19 cellular contexts compared by ENCODE assay signal in genomic region chr7:101874028-101874427, GRCh38. TPM values are rescaled to one million over a fixed set of nuclear protein-coding genes. Genes with fewer than 3 reads are reported as not detected.
DNase-seq lines count a peak whose midpoint lies in the region; ATAC-seq and TF ChIP-seq lines count a peak whose summit lies in the region.
"Had no signal": no experiment of that assay in that cellular context is flagged by ENCODE, and none has a peak within 500 bp of the region (broad histone marks: within the 10 kb centered on the region; RNA-seq: fewer than 3 reads in every experiment).

No MANE protein-coding gene starts in this region.

- H3K36me3 Mint-ChIP-seq in WTC11, result no peaks in the 10 kb centered on the region
- no peaks in the 10 kb centered on the region for H3K36me3 Mint-ChIP-seq in activated CD4-positive, alpha-beta memory T cell treated with anti-CD3 and anti-CD28 coated beads for 36 hours
- H3K36me3 Mint-ChIP-seq: memory B cell had no signal

- peaks cover 86% of the 10 kb centered on the region for H3K79me2 ChIP-seq in GM23248 (ENCODE audit: insufficient read depth)

- 75 to 85% methylated on average over 5 of the region's 5 CpGs for WGBS in GM23248 (ENCODE audit: low coverage in 1 of 2, low lambda C conversion rate in 2 of 2, missing lambda C conversion rate in 2 of 2), 2 experiments

- H3K27ac ChIP-seq in GM23248, result no peak overlapping the region
- no peak overlapping the region for H3K27ac ChIP-seq in skeletal muscle tissue (ENCODE audit: low read depth, low read length)
- H3K27ac ChIP-seq: C4-2B had no signal

- H3K9me2 ChIP-seq in GM23248 (ENCODE audit: insufficient read depth), result no peaks in the 10 kb centered on the region

- H3K9me3 ChIP-seq in GM23248 (ENCODE audit: low read depth) (no peaks in the 10 kb centered on the region), skeletal muscle tissue (ENCODE audit: control insufficient read depth in 3 of 3, low read length in 3 of 3) (no peaks in the 10 kb centered on the region)

- no peaks in the 10 kb centered on the region for H3F3A ChIP-seq in GM23248 (ENCODE audit: insufficient read depth)

- H3K4me2 ChIP-seq in GM23248 (ENCODE audit: unreplicated experiment), result no peak overlapping the region

- peak overlapping the region; percentile 91 for H3K27ac Mint-ChIP-seq in WTC11
- H3K27ac Mint-ChIP-seq in activated CD4-positive, alpha-beta memory T cell treated with anti-CD3 and anti-CD28 coated beads for 36 hours, result no peak overlapping the region
- H3K27ac Mint-ChIP-seq: memory B cell had no signal

- H3K4me3 ChIP-seq in GM23248 (no peak overlapping the region), skeletal muscle tissue (ENCODE audit: low read length in 3 of 3) (no peak overlapping the region)
- H3K4me3 ChIP-seq: K562 had no signal

- no peak overlapping the region for H3K4me3 Mint-ChIP-seq in WTC11
- H3K4me3 Mint-ChIP-seq in activated CD4-positive, alpha-beta memory T cell treated with anti-CD3 and anti-CD28 coated beads for 36 hours, result no peak overlapping the region
- H3K4me3 Mint-ChIP-seq: memory B cell had no signal

- H3K4me1 Mint-ChIP-seq in WTC11, result peaks cover 75% of the 10 kb centered on the region
- H3K4me1 Mint-ChIP-seq in activated CD4-positive, alpha-beta memory T cell treated with anti-CD3 and anti-CD28 coated beads for 36 hours (ENCODE audit: low read depth), result peaks cover 2% of the 10 kb centered on the region

- H3K27me3 ChIP-seq in GM23248 (replicated peaks; ENCODE audit: insufficient read depth), result no peaks in the 10 kb centered on the region
- no peaks in the 10 kb centered on the region for H3K27me3 ChIP-seq in skeletal muscle tissue (ENCODE audit: control insufficient read depth in 3 of 3, insufficient read depth in 3 of 3, low read length in 3 of 3)

- POLR2A ChIA-PET in WTC11 (lab: Charles Lee), result no interaction called here
- POLR2A ChIA-PET in activated CD4-positive, alpha-beta memory T cell treated with anti-CD3 and anti-CD28 coated beads for 36 hours (lab: Charles Lee), result no interaction called here

- H3K27me3 Mint-ChIP-seq in WTC11 (ENCODE audit: low read depth), result no peaks in the 10 kb centered on the region
- no peaks in the 10 kb centered on the region for H3K27me3 Mint-ChIP-seq in activated CD4-positive, alpha-beta memory T cell treated with anti-CD3 and anti-CD28 coated beads for 36 hours
- H3K27me3 Mint-ChIP-seq: memory B cell had no signal

- CTCF ChIA-PET in WTC11 (lab: Charles Lee), result no interaction called here
- CTCF ChIA-PET in activated CD4-positive, alpha-beta memory T cell treated with anti-CD3 and anti-CD28 coated beads for 36 hours (lab: Charles Lee), result no interaction called here

- H2AFZ ChIP-seq in GM23248, result no peak overlapping the region

- in situ Hi-C loops in GM23248 (cut with MboI), result no loop called here

- ATAC-seq in WTC11, result no peak
- no peak for ATAC-seq in GM21390 (IDR thresholded peaks at IDR 0.05; ENCODE audit: unreplicated experiment)
- ATAC-seq in HG02870 (IDR thresholded peaks at IDR 0.05; ENCODE audit: unreplicated experiment), result no peak
- ATAC-seq: K562 had no signal

- 0 out of 2 replicates have a peak, but pooled peaks cover 5% of the 10 kb centered on the region for H3K4me1 ChIP-seq in GM23248 (ENCODE audit: insufficient read depth)
- peaks cover 26 to 37% (median 36%) of the 10 kb centered on the region in 3 donors for H3K4me1 ChIP-seq in skeletal muscle tissue (ENCODE audit: control insufficient read depth in 3 of 3, insufficient read depth in 3 of 3, low read length in 3 of 3)

- H3K9me3 Mint-ChIP-seq in WTC11, result no peaks in the 10 kb centered on the region
- H3K9me3 Mint-ChIP-seq in activated CD4-positive, alpha-beta memory T cell treated with anti-CD3 and anti-CD28 coated beads for 36 hours, result no peaks in the 10 kb centered on the region
- H3K9me3 Mint-ChIP-seq: memory B cell had no signal

- intact Hi-C loops in activated CD4-positive, alpha-beta memory T cell treated with anti-CD3 and anti-CD28 coated beads for 36 hours (cut with micrococcal nuclease), result no loop called here

- no peaks in the 10 kb centered on the region for H4K20me1 ChIP-seq in GM23248 (ENCODE audit: insufficient read depth)

- TF ChIP-seq CTCF in WTC11 (IDR thresholded peaks at IDR 0.05), result no peak

- H3K36me3 ChIP-seq in GM23248 (ENCODE audit: low read depth) (no peaks in the 10 kb centered on the region), skeletal muscle tissue (ENCODE audit: control insufficient read depth in 3 of 3, insufficient read depth in 3 of 3, low read length in 3 of 3) (no peaks in the 10 kb centered on the region)

- DNase-seq in GM23248, result peak; percentile 17
- DNase-seq in WTC11 (ENCODE audit: low spot score), result no peak
- peak; percentile 30 for DNase-seq in hepatic stellate cell (ENCODE audit: low spot score)
- no peak for DNase-seq in activated CD4-positive, alpha-beta memory T cell treated with anti-CD3 and anti-CD28 coated beads for 36 hours
- DNase-seq in foreskin melanocyte, result no peak
- DNase-seq: activated CD4-positive, alpha-beta T cell treated with anti-CD3 and anti-CD28 coated beads, Interleukin-2, amount 50 U/mL, for 48 hours; anterior cingulate cortex; GDM1; GOT3; NCI-H1092; NCI-H226; SHP77 treated with DMSO at 0.1 percent for 48 hours; substantia nigra had no signal

- H3K9ac ChIP-seq in GM23248 (no peak overlapping the region; the same call in 1 of the 2 replicates), skeletal muscle tissue (ENCODE audit: low read depth in 1 of 3, low read length in 3 of 3) (peak overlapping the region in 2 of 3 donors; percentile 28 to 41)

TF ChIP-seq in WTC11, 78 proteins besides CTCF, POLR2A, EP300 and RAD21:
- TF ChIP-seq USF1 (CRISPR knock-in tag; IDR thresholded peaks at IDR 0.05), result no peak
- no peak for TF ChIP-seq PRDM15 (CRISPR knock-in tag; IDR thresholded peaks at IDR 0.05)
- TF ChIP-seq PREB (CRISPR knock-in tag; IDR thresholded peaks at IDR 0.05; ENCODE audit: borderline replicate concordance), result no peak
TF ChIP-seq in WTC11: peak in this region for 0.

RNA-seq across cellular contexts. Expression of gene CUX1, which starts 56.6 kb away (rescaled TPM):
- total RNA-seq in GM23248 (2014; rRNA removed; shearing (Covaris generic)), result 34.9 and 42.0 TPM in 2 replicates
- 30.2 and 34.1 TPM in 2 replicates for polyA plus RNA-seq in GM23248 (2016; fragmentation: Nextera tagmentation; extraction: Ambion mirVana)
- total RNA-seq in WTC11 (2021) (64.3 to 77.1 TPM (median 76.1 TPM) in 3 replicates), skeletal muscle tissue (18.3 TPM)
- total RNA-seq in activated CD4-positive, alpha-beta memory T cell treated with anti-CD3 and anti-CD28 coated beads for 36 hours, result 10 to 100 TPM; 25.1 TPM

Comparison
In these comparisons a context has a peak if more than half of its experiments do, and no peak if none do; other contexts are left out.
1. DNase-seq: peak in GM23248 (single experiment) and hepatic stellate cell (single experiment); none in WTC11 (single experiment), activated CD4-positive, alpha-beta memory T cell treated with anti-CD3 and anti-CD28 coated beads for 36 hours (single experiment) and foreskin melanocyte (single experiment).